10 cellular contexts compared by ENCODE assay signal in genomic region chr17:76238847-76239537, GRCh38. TPM values are rescaled to one million over a fixed set of nuclear protein-coding genes. Genes with fewer than 3 reads are reported as not detected.
DNase-seq lines count a peak whose midpoint lies in the region; ATAC-seq and TF ChIP-seq lines count a peak whose summit lies in the region.
"Had no signal": no experiment of that assay in that cellular context is flagged by ENCODE, and none has a peak within 500 bp of the region (broad histone marks: within the 10 kb centered on the region; RNA-seq: fewer than 3 reads in every experiment).

No MANE protein-coding gene starts in this region.

- CTCF ChIA-PET in activated CD4-positive, alpha-beta T cell treated with anti-CD3 and anti-CD28 coated beads for 36 hours (lab: Charles Lee): interaction anchor here (0.7 to 2.1 kb wide), 8 partner anchors 7 to 35 kb away, joined by 3 to 6 read pairs (median 4); no protein-coding TSS in a partner anchor

- H3K27me3 Mint-ChIP-seq in activated CD4-positive, alpha-beta T cell treated with anti-CD3 and anti-CD28 coated beads for 36 hours: peaks cover 2% of the 10 kb centered on the region
- no peaks in the 10 kb centered on the region for H3K27me3 Mint-ChIP-seq in T-helper 17 cell

- no peak for ATAC-seq in activated CD4-positive, alpha-beta T cell treated with anti-CD3 and anti-CD28 coated beads for 36 hours
- ATAC-seq in T-helper 17 cell (no peak), HG03280 (IDR thresholded peaks at IDR 0.05; ENCODE audit: unreplicated experiment) (no peak), omental fat pad (ENCODE audit: low FRiP score) (no peak), HG03520 (IDR thresholded peaks at IDR 0.05; ENCODE audit: unreplicated experiment) (no peak)

- intact Hi-C loops in activated CD4-positive, alpha-beta T cell treated with anti-CD3 and anti-CD28 coated beads for 36 hours (cut with DNase I, micrococcal nuclease): loop anchor here in 1 of 2 experiments (2.0 kb wide), 1 partner anchor 18 kb away; no protein-coding TSS in a partner anchor
- intact Hi-C loops in spleen (cut with DNase I; ENCODE audit: low total_unique reads): loop anchor here (10.0 kb wide), 1 partner anchor 54 kb away; no protein-coding TSS in a partner anchor

- whole genome bisulfite sequencing in spleen, 5 donors: 74 to 79% (median 77%) methylated on average over 11 of the region's 11 CpGs

- H3K27ac Mint-ChIP-seq in activated CD4-positive, alpha-beta T cell treated with anti-CD3 and anti-CD28 coated beads for 36 hours: peak overlapping the region; percentile 69
- H3K27ac Mint-ChIP-seq in T-helper 17 cell: no peak overlapping the region

- H3K27ac ChIP-seq in spleen: peak overlapping the region in 5 of 8 donors; percentile 41 to 83 (median 66)

- DNase-seq in activated CD4-positive, alpha-beta T cell treated with anti-CD3 and anti-CD28 coated beads for 36 hours: no peak
- no peak for DNase-seq in activated CD4-positive, alpha-beta T cell treated with anti-CD3 and anti-CD28 coated beads for 1 hour
- DNase-seq in T-helper 17 cell: no peak
- no peak for DNase-seq in epithelial cell of proximal tubule (ENCODE audit: low read depth)
- DNase-seq in spleen: no peak
- no peak for DNase-seq in omental fat pad (ENCODE audit: low spot score)
- DNase-seq: GF-D8, NCI-H524 had no signal

- H3K4me3 ChIP-seq in epithelial cell of proximal tubule (ENCODE audit: low read depth, low read length) (peak overlapping the region; percentile 65), spleen (peak overlapping the region in 3 of 8 donors; percentile 40 to 83 (median 54))

- peaks cover 54% of the 10 kb centered on the region for H3K4me1 Mint-ChIP-seq in activated CD4-positive, alpha-beta T cell treated with anti-CD3 and anti-CD28 coated beads for 36 hours
- H3K4me1 Mint-ChIP-seq in T-helper 17 cell: peaks cover 29% of the 10 kb centered on the region

- peaks cover 10% of the 10 kb centered on the region for H3K36me3 Mint-ChIP-seq in activated CD4-positive, alpha-beta T cell treated with anti-CD3 and anti-CD28 coated beads for 36 hours (ENCODE audit: low read depth)
- no peaks in the 10 kb centered on the region for H3K36me3 Mint-ChIP-seq in T-helper 17 cell (ENCODE audit: low read depth)

- POLR2A ChIA-PET in activated CD4-positive, alpha-beta T cell treated with anti-CD3 and anti-CD28 coated beads for 36 hours (lab: Charles Lee): interaction anchor here (1.2 kb wide), 1 partner anchor 26 kb away, joined by 6 read pairs; the partner anchor contains the start of gene UBALD2

- H3K36me3 ChIP-seq in spleen: no peaks in the 10 kb centered on the region

- H3K27me3 ChIP-seq in spleen (replicated peaks in 1 of 7): peaks cover 0 to 60% (median 32%) of the 10 kb centered on the region in 7 donors

- TF ChIP-seq CTCF in epithelial cell of proximal tubule (conservative IDR thresholded peaks at IDR 0.05; ENCODE audit: low read depth, low read length) (no peak), spleen (IDR thresholded peaks at IDR 0.05 in 8 of 11, conservative IDR thresholded peaks at IDR 0.05 in 3 of 11) (no peak), omental fat pad (IDR thresholded peaks at IDR 0.05) (no peak)

- H3K9me3 ChIP-seq in T-helper 17 cell (ENCODE audit: control insufficient read depth, low read length, poor library complexity, severe bottlenecking): no peaks in the 10 kb centered on the region
- H3K9me3 ChIP-seq in spleen: no peaks in the 10 kb centered on the region

- H3K9me3 Mint-ChIP-seq in activated CD4-positive, alpha-beta T cell treated with anti-CD3 and anti-CD28 coated beads for 36 hours (ENCODE audit: low read depth): no peaks in the 10 kb centered on the region

- H3K4me1 ChIP-seq in spleen: peaks cover 8 to 26% (median 17%) of the 10 kb centered on the region in 6 donors

- TF ChIP-seq POLR2A in spleen (IDR thresholded peaks at IDR 0.05): no peak

- peak overlapping the region; percentile 69 for H3K4me3 Mint-ChIP-seq in activated CD4-positive, alpha-beta T cell treated with anti-CD3 and anti-CD28 coated beads for 36 hours
- H3K4me3 Mint-ChIP-seq in T-helper 17 cell: peak overlapping the region; percentile 88

RNA-seq across cellular contexts. Expression of gene RNF157, which starts 1.3 kb away (rescaled TPM):
- total RNA-seq in activated CD4-positive, alpha-beta T cell treated with anti-CD3 and anti-CD28 coated beads for 36 hours: 10 to 100 TPM; 24.0 to 39.4 TPM
- total RNA-seq in T-helper 17 cell (10 to 100 TPM; 43.5 to 45.3 TPM), epithelial cell of proximal tubule (5.0 and 10.0 TPM in 2 replicates), spleen (10 to 100 TPM in 3 of 7 donors, 1 to 10 TPM in 4; 6.8 to 13.0 (median 8.6) TPM), omental fat pad (10 to 100 TPM in 3 of 4 donors, 1 to 10 TPM in 1; 8.4 to 23.5 (median 17.4) TPM)
- polyA plus RNA-seq in spleen: 1 to 10 TPM in 2 of 3 donors, under 1 TPM in 1; 0.89 to 2.0 (median 1.1) TPM

RNA-seq across cellular contexts. Expression of gene UBALD2, which starts 26.2 kb away (rescaled TPM):
- 100 to 1,000 TPM; 299 to 639 TPM for total RNA-seq in activated CD4-positive, alpha-beta T cell treated with anti-CD3 and anti-CD28 coated beads for 36 hours
- total RNA-seq in T-helper 17 cell: 100 to 1,000 TPM; 201 to 252 TPM
- 24.5 and 26.3 TPM in 2 replicates for total RNA-seq in epithelial cell of proximal tubule
- total RNA-seq in spleen: 10 to 100 TPM; 28.9 to 91.3 (median 63.8) TPM
- polyA plus RNA-seq in spleen: 10 to 100 TPM; 42.5 to 54.7 (median 43.8) TPM
- total RNA-seq in omental fat pad: 10 to 100 TPM in 2 of 4 donors, 1 to 10 TPM in 2; 7.0 to 25.9 (median 13.7) TPM
